17 cellular contexts compared by ENCODE assay signal in genomic region chr7:50504646-50505546, GRCh38.
"Had no signal": no experiment of that assay in that cellular context is flagged by ENCODE, and none has a peak within 500 bp of the region (broad histone marks: within the 10 kb centered on the region; RNA-seq: fewer than 3 reads in every experiment).

No MANE protein-coding gene starts in this region.

- H3K27me3 ChIP-seq: cardiac muscle cell, colonic mucosa had no signal

- ATAC-seq: activated CD4-positive, CD25-positive, alpha-beta regulatory T cell treated with anti-CD3 and anti-CD28 coated beads, Interleukin-2, amount 50 U/mL, for 24 hours; left cardiac atrium; natural killer cell treated with Interleukin-12 subunit alpha and Interleukin-12 subunit beta and Interleukin-15 and Interleukin-18, amount 100 ng/mL, for 72 hours had no signal

- H3K4me3 ChIP-seq: cardiac muscle cell, colonic mucosa, lung, thoracic aorta had no signal

- H3K36me3 ChIP-seq: cardiac muscle cell, colonic mucosa, thoracic aorta had no signal

- H3K36me3 Mint-ChIP-seq: activated naive CD8-positive, alpha-beta T cell treated with anti-CD3 and anti-CD28 coated beads, Interleukin-2, amount 10 ng/mL, durations not matched to agents 7 days and 5 days; immature natural killer cell; natural killer cell treated with Interleukin-12 subunit alpha and Interleukin-12 subunit beta and Interleukin-15 and Interleukin-18, amount 100 ng/mL, for 72 hours had no signal

- DNase-seq: activated CD4-positive, alpha-beta memory T cell treated with anti-CD3 and anti-CD28 coated beads, Interleukin-2, amount 10 ng/mL, durations not matched to agents 7 days and 5 days; activated gamma-delta T cell treated with Interleukin-2 at 50 U/mL for 16 hours; activated naive CD8-positive, alpha-beta T cell treated with anti-CD3 and anti-CD28 coated beads, Interleukin-2, amount 10 ng/mL, durations not matched to agents 7 days and 5 days; activated T-cell treated with anti-CD3 and anti-CD28 coated beads, Interleukin-2, amount 50 U/mL, for 48 hours; colonic mucosa; effector CD8-positive, alpha-beta T cell; immature natural killer cell; left cardiac atrium; occipital lobe; stimulated activated CD4-positive, alpha-beta T cell treated with anti-CD3 and anti-CD28 coated beads, Interleukin-4, amount 100 ng/mL, for 1 hour; stimulated activated naive CD8-positive, alpha-beta T cell treated with anti-CD3 and anti-CD28 coated beads, Interleukin-15, amount 100 ng/mL, for 72 hours had no signal

- H3K4me1 ChIP-seq: colonic mucosa had no signal

- H3K27ac ChIP-seq: cardiac muscle cell, colonic mucosa, epithelial cell of prostate, thoracic aorta had no signal

- H3K27ac Mint-ChIP-seq: activated CD4-positive, alpha-beta memory T cell treated with anti-CD3 and anti-CD28 coated beads, Interleukin-2, amount 10 ng/mL, durations not matched to agents 7 days and 5 days; activated naive CD8-positive, alpha-beta T cell treated with anti-CD3 and anti-CD28 coated beads, Interleukin-2, amount 10 ng/mL, durations not matched to agents 7 days and 5 days; immature natural killer cell; natural killer cell treated with Interleukin-12 subunit alpha and Interleukin-12 subunit beta and Interleukin-15 and Interleukin-18, amount 100 ng/mL, for 72 hours; stimulated activated naive CD8-positive, alpha-beta T cell treated with anti-CD3 and anti-CD28 coated beads, Interleukin-15, amount 100 ng/mL, for 72 hours had no signal

- H3K4me3 Mint-ChIP-seq: activated CD4-positive, alpha-beta memory T cell treated with anti-CD3 and anti-CD28 coated beads, Interleukin-2, amount 10 ng/mL, durations not matched to agents 7 days and 5 days; activated naive CD8-positive, alpha-beta T cell treated with anti-CD3 and anti-CD28 coated beads, Interleukin-2, amount 10 ng/mL, durations not matched to agents 7 days and 5 days; immature natural killer cell; natural killer cell treated with Interleukin-12 subunit alpha and Interleukin-12 subunit beta and Interleukin-15 and Interleukin-18, amount 100 ng/mL, for 72 hours; stimulated activated naive CD8-positive, alpha-beta T cell treated with anti-CD3 and anti-CD28 coated beads, Interleukin-15, amount 100 ng/mL, for 72 hours had no signal

- H3K4me1 Mint-ChIP-seq: activated CD4-positive, alpha-beta memory T cell treated with anti-CD3 and anti-CD28 coated beads, Interleukin-2, amount 10 ng/mL, durations not matched to agents 7 days and 5 days; immature natural killer cell had no signal

- H3K9me3 ChIP-seq: colonic mucosa, thoracic aorta had no signal

- H3K9me3 Mint-ChIP-seq: activated CD4-positive, alpha-beta memory T cell treated with anti-CD3 and anti-CD28 coated beads, Interleukin-2, amount 10 ng/mL, durations not matched to agents 7 days and 5 days; activated naive CD8-positive, alpha-beta T cell treated with anti-CD3 and anti-CD28 coated beads, Interleukin-2, amount 10 ng/mL, durations not matched to agents 7 days and 5 days; immature natural killer cell; natural killer cell treated with Interleukin-12 subunit alpha and Interleukin-12 subunit beta and Interleukin-15 and Interleukin-18, amount 100 ng/mL, for 72 hours; stimulated activated naive CD8-positive, alpha-beta T cell treated with anti-CD3 and anti-CD28 coated beads, Interleukin-15, amount 100 ng/mL, for 72 hours had no signal
